In the genomic region with DNA sequence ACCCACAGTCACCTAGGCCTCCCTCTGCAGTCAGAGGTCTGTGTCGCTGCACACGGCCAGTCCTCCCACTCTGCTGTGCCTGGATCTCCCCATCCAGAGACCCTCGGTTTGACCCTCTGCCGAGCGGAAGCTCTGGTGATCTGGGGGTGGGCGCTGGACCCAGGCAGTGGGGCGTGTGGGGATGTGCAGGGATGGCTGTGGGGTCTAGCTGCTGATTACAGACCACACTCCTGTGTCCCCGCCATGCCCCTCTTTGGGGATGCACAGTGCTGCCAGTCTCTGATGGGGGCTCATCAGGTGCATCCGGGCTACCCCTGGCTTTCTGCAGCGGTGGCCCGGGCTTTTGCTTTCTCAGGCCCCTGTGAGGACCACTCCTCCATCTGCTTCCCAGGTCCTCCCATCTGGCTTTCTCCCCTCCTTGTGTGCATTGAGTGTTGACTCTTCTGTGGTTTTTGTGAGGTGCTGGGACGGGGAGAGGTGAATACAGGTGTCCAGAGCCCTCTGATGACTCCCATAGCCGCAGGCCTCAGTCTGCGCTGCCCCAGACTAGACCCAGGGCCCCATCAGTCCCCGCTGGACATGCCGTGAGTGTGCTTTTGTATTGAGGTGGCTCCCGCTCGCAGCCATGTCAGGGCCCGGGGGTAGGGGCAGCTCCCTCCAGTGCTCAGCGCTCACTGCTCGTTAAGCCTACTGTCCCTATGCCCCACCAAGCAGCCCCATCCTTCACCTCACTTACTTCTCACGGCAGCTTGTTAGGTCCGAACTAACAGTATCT, we compare ENCODE assay signal across 20 cellular contexts.
A peak's percentile ranks its signal among the peaks of the same experiment; 100 is the strongest.
DNase-seq lines count a peak whose midpoint lies in the region; ATAC-seq and TF ChIP-seq lines count a peak whose summit lies in the region.
"Had no signal": no experiment of that assay in that cellular context is flagged by ENCODE, and none has a peak within 500 bp of the region (broad histone marks: within the 10 kb centered on the region; RNA-seq: fewer than 3 reads in every experiment).

No MANE protein-coding gene starts in this region.

- no peak overlapping the region for H2BK12ac ChIP-seq in neuronal stem cell (ENCODE audit: low read length)

- no peaks in the 10 kb centered on the region for H3K79me1 ChIP-seq in neuronal stem cell (ENCODE audit: low read depth, low read length)

- H3K14ac ChIP-seq in neuronal stem cell (ENCODE audit: low read length) = no peak overlapping the region

- no peak for TF ChIP-seq CTCF in VCaP (conservative IDR thresholded peaks at IDR 0.05)
- no peak for TF ChIP-seq CTCF in upper lobe of right lung (IDR thresholded peaks at IDR 0.05)

- H3K9me3 Mint-ChIP-seq in activated naive CD4-positive, alpha-beta T cell treated with anti-CD3 and anti-CD28 coated beads, Interleukin-2, amount 10 ng/mL, durations not matched to agents 7 days and 5 days = no peaks in the 10 kb centered on the region

- WGBS in neuronal stem cell (ENCODE audit: extremely low coverage in 2 of 2, insufficient read length in 2 of 2, insufficient replicate concordance in 1 of 2), 2 donors = no CpG with 5 or more reads among the region's 23 CpGs

- no peaks in the 10 kb centered on the region for H3K9me3 ChIP-seq in neuronal stem cell (replicated peaks in 1 of 2; ENCODE audit: control insufficient read depth in 2 of 2, insufficient read depth in 1 of 2, low read depth in 1 of 2, low read length in 2 of 2)
- no peaks in the 10 kb centered on the region for H3K9me3 ChIP-seq in upper lobe of right lung

- H3K4ac ChIP-seq in neuronal stem cell (ENCODE audit: low read length) = no peak overlapping the region

- H3K4me1 ChIP-seq in neuronal stem cell (ENCODE audit: control insufficient read depth in 2 of 2, insufficient read depth in 1 of 2, low read depth in 1 of 2, low read length in 2 of 2) (no peaks in the 10 kb centered on the region), upper lobe of right lung (peaks cover 8% of the 10 kb centered on the region)

- H4K91ac ChIP-seq in neuronal stem cell (ENCODE audit: low read depth, low read length, poor library complexity) = no peak overlapping the region

- H3K36me3 ChIP-seq in neuronal stem cell (replicated peaks in 1 of 2; ENCODE audit: control insufficient read depth in 2 of 2, insufficient read depth in 2 of 2, low read length in 2 of 2) = peaks cover 5% of the 10 kb centered on the region in 2 donors
- no peaks in the 10 kb centered on the region for H3K36me3 ChIP-seq in upper lobe of right lung

- H3K9ac ChIP-seq in neuronal stem cell (ENCODE audit: low read depth, low read length, poor library complexity) = no peak overlapping the region
- H3K9ac ChIP-seq: GM23248, KMS-11 had no signal

- no peak overlapping the region for H2AK5ac ChIP-seq in neuronal stem cell (ENCODE audit: low read depth, low read length)

- no peaks in the 10 kb centered on the region for H3K4me1 Mint-ChIP-seq in activated naive CD4-positive, alpha-beta T cell treated with anti-CD3 and anti-CD28 coated beads, Interleukin-2, amount 10 ng/mL, durations not matched to agents 7 days and 5 days

- H2BK120ac ChIP-seq in neuronal stem cell (ENCODE audit: low read depth, low read length) = no peak overlapping the region

- peak overlapping the region; percentile 34 for H3K27ac Mint-ChIP-seq in activated naive CD4-positive, alpha-beta T cell treated with anti-CD3 and anti-CD28 coated beads, Interleukin-2, amount 10 ng/mL, durations not matched to agents 7 days and 5 days
- H3K27ac Mint-ChIP-seq: B cell had no signal

- no peaks in the 10 kb centered on the region for H3K27me3 ChIP-seq in neuronal stem cell (ENCODE audit: control insufficient read depth in 3 of 3, insufficient read depth in 3 of 3, low read depth in 1 of 3, low read length in 3 of 3)
- no peaks in the 10 kb centered on the region for H3K27me3 ChIP-seq in upper lobe of right lung

- DNase-seq in activated naive CD4-positive, alpha-beta T cell treated with anti-CD3 and anti-CD28 coated beads, Interleukin-2, amount 10 ng/mL, durations not matched to agents 7 days and 5 days = no peak
- no peak for DNase-seq in activated naive CD4-positive, alpha-beta T cell (lab: John Stamatoyannopoulos, UW)
- DNase-seq in neuronal stem cell (ENCODE audit: low spot score) (no peak), upper lobe of right lung (peak; percentile 50), cortex of kidney (lab: John Stamatoyannopoulos, UW) (no peak)
- no peak for DNase-seq in activated T-cell treated with anti-CD3 and anti-CD28 coated beads, Interleukin-2, amount 50 U/mL, for 48 hours
- DNase-seq: CD4-positive, alpha-beta memory T cell; EL; GM23248; MV-4-11; NCI-H1694 treated with DMSO at 0.1 percent for 48 hours; NCI-H774; OCI-M1; RPMI8226 had no signal

- H3K4me2 ChIP-seq in neuronal stem cell (ENCODE audit: insufficient read depth, low read length, poor library complexity, severe bottlenecking) = no peak overlapping the region
- H3K4me2 ChIP-seq: KMS-11 had no signal

- H3K27me3 Mint-ChIP-seq in activated naive CD4-positive, alpha-beta T cell treated with anti-CD3 and anti-CD28 coated beads, Interleukin-2, amount 10 ng/mL, durations not matched to agents 7 days and 5 days = no peaks in the 10 kb centered on the region
- H3K27me3 Mint-ChIP-seq: B cell; CD4-positive, alpha-beta memory T cell had no signal

- intact Hi-C loops in upper lobe of right lung (cut with DNase I) = no loop called here

- no peak overlapping the region for H3K4me3 ChIP-seq in neuronal stem cell (ENCODE audit: low read length in 2 of 2)
- H3K4me3 ChIP-seq in upper lobe of right lung = no peak overlapping the region
- H3K4me3 ChIP-seq: GM12878, GM23248 had no signal

- H3K27ac ChIP-seq in VCaP = peak overlapping the region; percentile 35; the same call in 1 of the 2 replicates
- H3K27ac ChIP-seq in neuronal stem cell (replicated peaks; ENCODE audit: low read length) = no peak overlapping the region
- H3K27ac ChIP-seq in upper lobe of right lung = no peak overlapping the region
- H3K27ac ChIP-seq: GM23248, HL-60, KMS-11 had no signal

- CTCF ChIA-PET in activated naive CD4-positive, alpha-beta T cell treated with anti-CD3 and anti-CD28 coated beads, Interleukin-2, amount 10 ng/mL, durations not matched to agents 7 days and 5 days (lab: Charles Lee) = no interaction called here

- H3K18ac ChIP-seq in neuronal stem cell (ENCODE audit: low read length) = peak overlapping the region; percentile 51

- no peak overlapping the region for H2AFZ ChIP-seq in neuronal stem cell (ENCODE audit: low read length)
- H2AFZ ChIP-seq: GM23248 had no signal

- no peak overlapping the region for H3K23ac ChIP-seq in neuronal stem cell (ENCODE audit: low read depth, low read length, poor library complexity)

- peaks cover 15% of the 10 kb centered on the region for H3K36me3 Mint-ChIP-seq in activated naive CD4-positive, alpha-beta T cell treated with anti-CD3 and anti-CD28 coated beads, Interleukin-2, amount 10 ng/mL, durations not matched to agents 7 days and 5 days

- ATAC-seq in upper lobe of right lung = no peak
- ATAC-seq: GM12878, HCT116 had no signal

- H2BK5ac ChIP-seq in neuronal stem cell (ENCODE audit: low read length) = no peak overlapping the region

- no peak overlapping the region for H4K8ac ChIP-seq in neuronal stem cell (ENCODE audit: low read depth, low read length)

- no peak overlapping the region for H3K4me3 Mint-ChIP-seq in activated naive CD4-positive, alpha-beta T cell treated with anti-CD3 and anti-CD28 coated beads, Interleukin-2, amount 10 ng/mL, durations not matched to agents 7 days and 5 days
- H3K4me3 Mint-ChIP-seq: B cell; CD4-positive, alpha-beta memory T cell had no signal

- no peak overlapping the region for H2BK15ac ChIP-seq in neuronal stem cell (ENCODE audit: low read length)
